21 cellular contexts compared by ENCODE assay signal in the genomic region with DNA sequence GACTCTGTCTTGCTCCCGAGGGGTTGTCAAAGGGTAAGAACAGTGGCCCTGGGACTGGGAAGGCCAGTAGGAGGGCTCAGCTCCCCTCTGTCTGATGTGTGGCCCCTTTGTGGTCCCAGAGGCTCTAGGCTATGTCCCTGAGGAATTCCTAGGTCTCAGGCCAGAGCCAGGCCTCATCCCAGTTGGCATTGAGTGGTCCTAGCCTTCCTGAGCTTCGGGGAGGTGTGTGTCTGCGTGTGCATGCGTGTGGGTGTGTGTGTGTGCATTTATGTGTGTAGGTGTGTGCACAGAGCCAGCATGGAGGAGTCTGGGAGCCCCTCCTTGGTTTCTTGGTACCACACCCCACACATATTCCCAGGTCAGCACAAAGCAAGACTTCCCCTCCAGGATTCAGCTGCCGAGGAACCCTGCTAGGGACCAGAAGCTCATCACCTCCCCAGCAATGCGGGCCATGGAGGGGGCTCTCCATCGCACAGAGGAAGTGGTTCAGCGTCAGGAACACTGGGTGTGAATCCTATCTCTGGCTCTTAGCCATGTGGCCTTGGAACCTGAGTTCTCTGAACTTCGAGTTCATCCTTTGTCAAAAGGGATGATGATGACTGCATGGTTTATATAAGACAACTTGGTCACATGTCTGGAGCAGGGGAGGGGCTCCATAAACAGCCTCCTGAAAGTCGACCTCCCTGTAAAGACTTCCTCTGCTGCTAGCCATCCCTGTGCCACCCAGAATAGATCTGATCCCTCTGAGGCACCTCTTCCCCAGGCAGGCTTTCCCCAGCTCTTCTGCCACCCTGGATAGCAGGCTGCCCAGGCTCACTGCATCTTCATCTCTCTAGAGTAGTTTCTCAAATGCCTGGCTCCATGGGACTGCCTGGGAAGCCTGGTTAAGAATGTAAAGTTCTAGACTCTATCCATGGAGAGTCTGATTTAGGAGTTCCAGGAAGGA. TPM values are rescaled to one million over a fixed set of nuclear protein-coding genes. Genes with fewer than 3 reads are reported as not detected.
DNase-seq lines count a peak whose midpoint lies in the region; ATAC-seq and TF ChIP-seq lines count a peak whose summit lies in the region.
"Had no signal": no experiment of that assay in that cellular context is flagged by ENCODE, and none has a peak within 500 bp of the region (broad histone marks: within the 10 kb centered on the region; RNA-seq: fewer than 3 reads in every experiment).

No MANE protein-coding gene starts in this region.

- intact Hi-C loops in Right ventricle myocardium inferior (cut with DNase I), result loop anchor here (5.0 kb wide), 2 partner anchors 55 to 115 kb away; partner anchors contain the start of gene GSTM4
- intact Hi-C loops in upper lobe of right lung (cut with DNase I), result loop anchor here (5.0 to 10.0 kb wide), 2 partner anchors 130 to 227 kb away; partner anchors contain the start of gene GNAI3

- peak overlapping the region; percentile 14 to 78 for H3K27ac Mint-ChIP-seq in effector memory CD8-positive, alpha-beta T cell
- peak overlapping the region; percentile 4 for H3K27ac Mint-ChIP-seq in mesothelial cell of epicardium

- H3K4me3 Mint-ChIP-seq in effector memory CD8-positive, alpha-beta T cell, result no peak overlapping the region
- H3K4me3 Mint-ChIP-seq in mesothelial cell of epicardium, result no peak overlapping the region
- H3K4me3 Mint-ChIP-seq: immature natural killer cell, neural progenitor cell had no signal

- H3K4me1 ChIP-seq in right atrium auricular region (peaks cover 0 to 15% of the 10 kb centered on the region in 2 donors), upper lobe of right lung (no peaks in the 10 kb centered on the region), HAP-1 (no peaks in the 10 kb centered on the region)
- H3K4me1 ChIP-seq: adrenal gland had no signal

- H3K27ac ChIP-seq in right atrium auricular region (no peak overlapping the region), upper lobe of right lung (no peak overlapping the region)
- H3K27ac ChIP-seq: adrenal gland, neural progenitor cell, upper lobe of left lung, VCaP had no signal

- H3K36me3 Mint-ChIP-seq in effector memory CD8-positive, alpha-beta T cell (ENCODE audit: insufficient read depth), result no peaks in the 10 kb centered on the region
- no peaks in the 10 kb centered on the region for H3K36me3 Mint-ChIP-seq in mesothelial cell of epicardium
- H3K36me3 Mint-ChIP-seq: immature natural killer cell, neural progenitor cell had no signal

- TF ChIP-seq CTCF in right atrium auricular region (IDR thresholded peaks at IDR 0.05) (no peak), mesothelial cell of epicardium (IDR thresholded peaks at IDR 0.05; ENCODE audit: unreplicated experiment) (no peak), upper lobe of right lung (IDR thresholded peaks at IDR 0.05) (no peak)

- H3K9me3 Mint-ChIP-seq in effector memory CD8-positive, alpha-beta T cell, result no peaks in the 10 kb centered on the region
- H3K9me3 Mint-ChIP-seq in mesothelial cell of epicardium, result no peaks in the 10 kb centered on the region
- H3K9me3 Mint-ChIP-seq: immature natural killer cell, neural progenitor cell had no signal

- peaks cover 11 to 37% of the 10 kb centered on the region in 2 donors for H3K27me3 Mint-ChIP-seq in effector memory CD8-positive, alpha-beta T cell
- no peaks in the 10 kb centered on the region for H3K27me3 Mint-ChIP-seq in mesothelial cell of epicardium (ENCODE audit: low read depth)

- ATAC-seq in Right ventricle myocardium inferior (no peak), upper lobe of right lung (no peak), GM19452 (IDR thresholded peaks at IDR 0.05; ENCODE audit: unreplicated experiment) (no peak), HG02571 (IDR thresholded peaks at IDR 0.05; ENCODE audit: unreplicated experiment) (no peak)
- ATAC-seq in effector memory CD8-positive, alpha-beta T cell (replicated peaks), result peak; percentile 38
- ATAC-seq: stimulated activated naive CD8-positive, alpha-beta T cell treated with anti-CD3 and anti-CD28 coated beads, Interleukin-15, Interleukin-2, amounts not matched to agents 100 U/mL and 50 U/mL, for 24 hours had no signal

- no peaks in the 10 kb centered on the region for H3K36me3 ChIP-seq in right atrium auricular region
- H3K36me3 ChIP-seq in upper lobe of right lung, result no peaks in the 10 kb centered on the region
- H3K36me3 ChIP-seq in HAP-1 (replicated peaks), result no peaks in the 10 kb centered on the region
- H3K36me3 ChIP-seq: adrenal gland, neural progenitor cell, upper lobe of left lung had no signal

- DNase-seq in Right ventricle myocardium inferior (ENCODE audit: missing footprints), result peak; percentile 31
- DNase-seq in right atrium auricular region (ENCODE audit: low spot score), result no peak
- no peak for DNase-seq in effector memory CD8-positive, alpha-beta T cell
- DNase-seq in mesothelial cell of epicardium (ENCODE audit: low spot score in 2 of 2, unreplicated experiment in 2 of 2), result no peak
- peak; percentile 32 for DNase-seq in upper lobe of right lung
- DNase-seq in HAP-1 (ENCODE audit: low spot score in 2 of 2), result no peak
- DNase-seq: ACHN; activated CD8-positive, alpha-beta memory T cell treated with anti-CD3 and anti-CD28 coated beads for 24 hours; immature natural killer cell; mesendoderm; NCI-H187; NCI-H226; NK-92 treated with Interleukin-12 subunit alpha and Interleukin-12 subunit beta, amount 100 ng/mL, for 24 hours; stimulated activated naive CD8-positive, alpha-beta T cell treated with anti-CD3 and anti-CD28 coated beads, Interleukin-15, Interleukin-2, amounts not matched to agents 100 U/mL and 50 U/mL, for 24 hours had no signal

- peaks cover 2 to 12% of the 10 kb centered on the region in 2 donors for H3K4me1 Mint-ChIP-seq in effector memory CD8-positive, alpha-beta T cell (ENCODE audit: low read depth in 2 of 2)
- peaks cover 25% of the 10 kb centered on the region for H3K4me1 Mint-ChIP-seq in mesothelial cell of epicardium

- H3K9me3 ChIP-seq in right atrium auricular region, result no peaks in the 10 kb centered on the region
- H3K9me3 ChIP-seq in upper lobe of right lung, result no peaks in the 10 kb centered on the region
- H3K9me3 ChIP-seq in HAP-1, result no peaks in the 10 kb centered on the region
- H3K9me3 ChIP-seq: adrenal gland, upper lobe of left lung had no signal

- in situ Hi-C loops in HAP-1 (cut with MboI; ENCODE audit: low sequenced_read_pairs), result loop anchor here (5.0 kb wide), 2 partner anchors 130 to 225 kb away; partner anchors contain the start of gene GNAI3

- H3K4me3 ChIP-seq in right atrium auricular region (no peak overlapping the region), upper lobe of right lung (no peak overlapping the region), HAP-1 (no peak overlapping the region)
- H3K4me3 ChIP-seq: adrenal gland, neural progenitor cell, upper lobe of left lung had no signal

- H3K27me3 ChIP-seq in right atrium auricular region (no peaks in the 10 kb centered on the region), upper lobe of right lung (no peaks in the 10 kb centered on the region), HAP-1 (ENCODE audit: low read depth) (no peaks in the 10 kb centered on the region)
- H3K27me3 ChIP-seq: adrenal gland, neural progenitor cell, upper lobe of left lung had no signal

RNA-seq across cellular contexts. Expression of gene EPS8L3, which starts 8.3 kb away (rescaled TPM):
- not detected for total RNA-seq in Right ventricle myocardium inferior
- total RNA-seq in right atrium auricular region, result under 1 TPM in 1 of 2 donors, not detected in 1; 0.19 TPM
- 0.13 to 0.34 TPM in 2 of 3 replicates, not detected in the other for total RNA-seq in mesothelial cell of epicardium
- not detected for total RNA-seq in upper lobe of right lung
- total RNA-seq: T-helper 1 cell treated with Interleukin-12 subunit alpha and Interleukin-12 subunit beta and Interleukin-4 antibody, amounts not matched to agents 30 ng/mL and 1 ng/mL, for 36 hours had no signal

RNA-seq across cellular contexts. Expression of gene GSTM3, which starts 31.1 kb away (rescaled TPM):
- 121 TPM for total RNA-seq in Right ventricle myocardium inferior
- total RNA-seq in right atrium auricular region, result 100 to 1,000 TPM; 121 to 197 TPM
- total RNA-seq in mesothelial cell of epicardium, result 49.7 to 57.9 TPM (median 55.2 TPM) in 3 replicates
- 29.7 TPM for total RNA-seq in upper lobe of right lung

RNA-seq across cellular contexts. Expression of gene GSTM5, which starts 59.9 kb away (rescaled TPM):
- 2.8 TPM for total RNA-seq in Right ventricle myocardium inferior
- 1 to 10 TPM; 2.8 to 3.6 TPM for total RNA-seq in right atrium auricular region
- 0.24 to 0.29 TPM (median 0.25 TPM) in 3 replicates for total RNA-seq in mesothelial cell of epicardium
- total RNA-seq in upper lobe of right lung, result 18.1 TPM
- total RNA-seq: T-helper 1 cell treated with Interleukin-12 subunit alpha and Interleukin-12 subunit beta and Interleukin-4 antibody, amounts not matched to agents 30 ng/mL and 1 ng/mL, for 36 hours had no signal

Comparison
In these comparisons a context has a peak if more than half of its experiments do, and no peak if none do; other contexts are left out.
1. DNase-seq: peak in Right ventricle myocardium inferior (single experiment) and upper lobe of right lung (single experiment); none in right atrium auricular region (single experiment), effector memory CD8-positive, alpha-beta T cell (0 of 3), mesothelial cell of epicardium (0 of 2) and HAP-1 (0 of 2).